25 cellular contexts compared by ENCODE assay signal in genomic region chr12:120162763-120163162, GRCh38. TPM values are rescaled to one million over a fixed set of nuclear protein-coding genes. Genes with fewer than 3 reads are reported as not detected.
DNase-seq lines count a peak whose midpoint lies in the region; ATAC-seq, FAIRE-seq and TF ChIP-seq lines count a peak whose summit lies in the region.
"Had no signal": no experiment of that assay in that cellular context is flagged by ENCODE, and none has a peak within 500 bp of the region (broad histone marks: within the 10 kb centered on the region; RNA-seq: fewer than 3 reads in every experiment).

No MANE protein-coding gene starts in this region.

- no peaks in the 10 kb centered on the region for H3K79me1 ChIP-seq in neuronal stem cell (ENCODE audit: low read depth, low read length)

- H2AFZ ChIP-seq in HepG2 (ENCODE audit: low read length) = no peak overlapping the region
- no peak overlapping the region for H2AFZ ChIP-seq in neuronal stem cell (ENCODE audit: low read length)
- no peak overlapping the region for H2AFZ ChIP-seq in OCI-LY7 (ENCODE audit: low read length)
- H2AFZ ChIP-seq: GM23248 had no signal

- no peaks in the 10 kb centered on the region for H3K4me1 Mint-ChIP-seq in memory B cell
- peaks cover 9% of the 10 kb centered on the region for H3K4me1 Mint-ChIP-seq in stimulated activated effector memory CD8-positive, alpha-beta T cell treated with anti-CD3 and anti-CD28 coated beads, Interleukin-12 subunit alpha, Interleukin-12 subunit beta, amount 100 ng/mL, for 72 hours
- H3K4me1 Mint-ChIP-seq: CD4-positive, CD25-positive, alpha-beta regulatory T cell had no signal

- H3K36me3 Mint-ChIP-seq in memory B cell = peaks cover 30% of the 10 kb centered on the region
- H3K36me3 Mint-ChIP-seq in stimulated activated effector memory CD8-positive, alpha-beta T cell treated with anti-CD3 and anti-CD28 coated beads, Interleukin-12 subunit alpha, Interleukin-12 subunit beta, amount 100 ng/mL, for 72 hours = peaks cover 99% of the 10 kb centered on the region

- WGBS in liver = 46% methylated on average over 8 of the region's 8 CpGs
- WGBS in HepG2 (ENCODE audit: low lambda C conversion rate) = 96% methylated on average over 5 of the region's 8 CpGs
- no CpG with 5 or more reads among the region's 8 CpGs for WGBS in neuronal stem cell (ENCODE audit: extremely low coverage in 2 of 2, insufficient read length in 2 of 2, insufficient replicate concordance in 1 of 2), 2 donors

- H3K79me2 ChIP-seq in HepG2 (ENCODE audit: insufficient read depth, low read length) = no peaks in the 10 kb centered on the region
- H3K79me2 ChIP-seq in OCI-LY7 (ENCODE audit: insufficient read depth, low read depth, low read length) = peaks cover 7% of the 10 kb centered on the region; the same call in 1 of the 2 replicates

- BruUV-seq in HepG2 (replicated peaks; lab: Mats Ljungman, UMichigan) (no TSS peak), OCI-LY7 (replicated peaks; lab: Mats Ljungman, UMichigan) (no TSS peak)

- no peak overlapping the region for H2BK5ac ChIP-seq in neuronal stem cell (ENCODE audit: low read length)

- DNase-seq in HepG2 (ENCODE audit: low spot score) (no peak), memory B cell (ENCODE audit: low spot score in 2 of 2) (no peak), neuronal stem cell (ENCODE audit: low spot score) (no peak), OCI-LY7 (ENCODE audit: low spot score) (no peak)
- DNase-seq in stimulated activated effector memory CD8-positive, alpha-beta T cell treated with anti-CD3 and anti-CD28 coated beads, Interleukin-12 subunit alpha, Interleukin-12 subunit beta, amount 100 ng/mL, for 72 hours (ENCODE audit: low spot score in 2 of 2) = no peak
- DNase-seq: Caco-2; CD4-positive, CD25-positive, alpha-beta regulatory T cell; CD8-positive, alpha-beta T cell; DMS153; DND-41; GM23248; H7; HCEC 1CT had no signal

- H3K4me2 ChIP-seq in HepG2 (ENCODE audit: low read depth, low read length) (no peak overlapping the region), neuronal stem cell (ENCODE audit: insufficient read depth, low read length, poor library complexity, severe bottlenecking) (no peak overlapping the region), OCI-LY7 (ENCODE audit: low read length) (no peak overlapping the region)
- H3K4me2 ChIP-seq: BLaER1 had no signal

- TF ChIP-seq EP300 in HepG2 (IDR thresholded peaks at IDR 0.05; ENCODE audit: low read depth in 2 of 2, low read length in 2 of 2) (no peak), HepG2 (CRISPR knock-in tag; IDR thresholded peaks at IDR 0.05; ENCODE audit: borderline replicate concordance) (no peak)

- no peak for TF ChIP-seq POLR2A in HepG2 (IDR thresholded peaks at IDR 0.05; ENCODE audit: insufficient read depth in 1 of 2, low read depth in 2 of 2, low read length in 2 of 2)

- H3K9me3 ChIP-seq in liver (ENCODE audit: control insufficient read depth in 4 of 4, low read length in 3 of 4) (no peaks in the 10 kb centered on the region), HepG2 (ENCODE audit: low read length) (no peaks in the 10 kb centered on the region), neuronal stem cell (replicated peaks in 1 of 2; ENCODE audit: control insufficient read depth in 2 of 2, insufficient read depth in 1 of 2, low read depth in 1 of 2, low read length in 2 of 2) (no peaks in the 10 kb centered on the region), OCI-LY7 (ENCODE audit: low read length) (0 out of 2 replicates have a peak, but pooled peaks cover 6% of the 10 kb centered on the region)
- H3K9me3 ChIP-seq: BLaER1, Caco-2 had no signal

- H4K20me1 ChIP-seq in HepG2 (ENCODE audit: insufficient read depth, low read length) (no peaks in the 10 kb centered on the region), OCI-LY7 (ENCODE audit: insufficient read depth, low read length) (no peaks in the 10 kb centered on the region)

- CTCF ChIA-PET in HepG2 (lab: Yijun Ruan, JAX; ENCODE audit: low intra/inter-chr PET ratio, low total read pairs) = no interaction called here
- CTCF ChIA-PET in OCI-LY7 (lab: Charles Lee; ENCODE audit: unreplicated experiment) = no interaction called here

- no peaks in the 10 kb centered on the region for H3K9me2 ChIP-seq in OCI-LY7 (ENCODE audit: insufficient read depth, low read length)

- H3K4me3 ChIP-seq in liver (ENCODE audit: low read depth in 1 of 3, low read length in 3 of 3) = no peak overlapping the region
- H3K4me3 ChIP-seq in HepG2 (replicated peaks in 1 of 3; ENCODE audit: insufficient read depth in 1 of 3, low read depth in 2 of 3, low read length in 3 of 3) = no peak overlapping the region
- H3K4me3 ChIP-seq in neuronal stem cell (ENCODE audit: low read length in 2 of 2) = no peak overlapping the region
- no peak overlapping the region for H3K4me3 ChIP-seq in OCI-LY7 (ENCODE audit: low read depth, low read length, poor library complexity, severe bottlenecking)
- H3K4me3 ChIP-seq: BLaER1, GM23248 had no signal

- H3K14ac ChIP-seq in neuronal stem cell (ENCODE audit: low read length) = no peak overlapping the region

- no peak overlapping the region for H4K8ac ChIP-seq in neuronal stem cell (ENCODE audit: low read depth, low read length)

- no peaks in the 10 kb centered on the region for H3K9me3 Mint-ChIP-seq in memory B cell
- no peaks in the 10 kb centered on the region for H3K9me3 Mint-ChIP-seq in stimulated activated effector memory CD8-positive, alpha-beta T cell treated with anti-CD3 and anti-CD28 coated beads, Interleukin-12 subunit alpha, Interleukin-12 subunit beta, amount 100 ng/mL, for 72 hours
- H3K9me3 Mint-ChIP-seq: CD8-positive, alpha-beta T cell had no signal

- in situ Hi-C loops in HepG2 (cut with HindIII; ENCODE audit: extremely low pct_ligation_motif_present, low pct_unique_long_range_greater_than_20kb) = no loop called here

- peaks cover 12 to 74% (median 46%) of the 10 kb centered on the region in 4 donors for H3K36me3 ChIP-seq in liver (ENCODE audit: control insufficient read depth in 4 of 4, insufficient read depth in 3 of 4, low read depth in 1 of 4, low read length in 3 of 4)
- peaks cover 54 to 72% of the 10 kb centered on the region in 2 experiments for H3K36me3 ChIP-seq in HepG2 (replicated peaks in 1 of 2; ENCODE audit: control insufficient read depth in 1 of 2, insufficient read depth in 2 of 2, low read length in 2 of 2)
- H3K36me3 ChIP-seq in neuronal stem cell (replicated peaks in 1 of 2; ENCODE audit: control insufficient read depth in 2 of 2, insufficient read depth in 2 of 2, low read length in 2 of 2) = peaks cover 64 to 86% of the 10 kb centered on the region in 2 donors
- peaks cover 94% of the 10 kb centered on the region for H3K36me3 ChIP-seq in OCI-LY7 (ENCODE audit: insufficient read depth, low read length)

- no peak overlapping the region for H3K18ac ChIP-seq in neuronal stem cell (ENCODE audit: low read length)

- no peak overlapping the region for H2BK120ac ChIP-seq in neuronal stem cell (ENCODE audit: low read depth, low read length)

- no peak overlapping the region for H3K4ac ChIP-seq in neuronal stem cell (ENCODE audit: low read length)

- no peak overlapping the region for H2BK15ac ChIP-seq in neuronal stem cell (ENCODE audit: low read length)

- H3K23ac ChIP-seq in neuronal stem cell (ENCODE audit: low read depth, low read length, poor library complexity) = peak overlapping the region; percentile 9

- H3K9ac ChIP-seq in liver (ENCODE audit: low read depth in 1 of 2, low read length in 2 of 2) (no peak overlapping the region), HepG2 (ENCODE audit: insufficient read depth, low read depth, low read length) (no peak overlapping the region), neuronal stem cell (ENCODE audit: low read depth, low read length, poor library complexity) (peak overlapping the region; percentile 10)
- H3K9ac ChIP-seq: BLaER1, GM23248 had no signal

- H3K4me3 Mint-ChIP-seq in memory B cell = no peak overlapping the region
- H3K4me3 Mint-ChIP-seq in stimulated activated effector memory CD8-positive, alpha-beta T cell treated with anti-CD3 and anti-CD28 coated beads, Interleukin-12 subunit alpha, Interleukin-12 subunit beta, amount 100 ng/mL, for 72 hours = no peak overlapping the region
- H3K4me3 Mint-ChIP-seq: B cell; CD4-positive, CD25-positive, alpha-beta regulatory T cell; CD8-positive, alpha-beta T cell had no signal

- H3K27ac ChIP-seq in liver (ENCODE audit: low read depth in 1 of 2, low read length in 2 of 2) (no peak overlapping the region), HepG2 (ENCODE audit: extremely low read length, insufficient read depth, low read length) (no peak overlapping the region), neuronal stem cell (replicated peaks; ENCODE audit: low read length) (no peak overlapping the region), OCI-LY7 (ENCODE audit: low read depth, low read length, poor library complexity, severe bottlenecking) (no peak overlapping the region)
- H3K27ac ChIP-seq: 22Rv1, BLaER1, C4-2B, GM23248 had no signal

- no peak overlapping the region for H2AK5ac ChIP-seq in neuronal stem cell (ENCODE audit: low read depth, low read length)

- H3K4me1 ChIP-seq in liver (ENCODE audit: control insufficient read depth in 4 of 4, insufficient read depth in 4 of 4, low read length in 3 of 4) (peaks cover 0 to 11% (median 9%) of the 10 kb centered on the region in 4 donors), HepG2 (ENCODE audit: insufficient read depth, low read length) (peaks cover 9% of the 10 kb centered on the region; the same call in 1 of the 2 replicates), neuronal stem cell (ENCODE audit: control insufficient read depth in 2 of 2, insufficient read depth in 1 of 2, low read depth in 1 of 2, low read length in 2 of 2) (no peaks in the 10 kb centered on the region), OCI-LY7 (ENCODE audit: insufficient read depth, low read length, poor library complexity, severe bottlenecking) (peaks cover 33% of the 10 kb centered on the region)
- H3K4me1 ChIP-seq: Caco-2 had no signal

- H3K27me3 Mint-ChIP-seq in memory B cell = no peaks in the 10 kb centered on the region
- H3K27me3 Mint-ChIP-seq: B cell; CD4-positive, CD25-positive, alpha-beta regulatory T cell had no signal

- H4K91ac ChIP-seq in neuronal stem cell (ENCODE audit: low read depth, low read length, poor library complexity) = no peak overlapping the region

- no peak overlapping the region for H2BK12ac ChIP-seq in neuronal stem cell (ENCODE audit: low read length)

- no peak for FAIRE-seq in HepG2 (lab: Jason Lieb, UNC)
- FAIRE-seq: A204.1, G401.6, GM12892, GM19239, H1 had no signal

- H3K27me3 ChIP-seq in liver (ENCODE audit: control insufficient read depth in 4 of 4, insufficient read depth in 4 of 4, low read length in 3 of 4) = no peaks in the 10 kb centered on the region
- no peaks in the 10 kb centered on the region for H3K27me3 ChIP-seq in HepG2 (ENCODE audit: control insufficient read depth in 1 of 2, insufficient read depth in 2 of 2, low read length in 2 of 2)
- H3K27me3 ChIP-seq in neuronal stem cell (ENCODE audit: control insufficient read depth in 3 of 3, insufficient read depth in 3 of 3, low read depth in 1 of 3, low read length in 3 of 3) = no peaks in the 10 kb centered on the region
- H3K27me3 ChIP-seq: BLaER1 had no signal

- TF ChIP-seq RAD21 in liver (IDR thresholded peaks at IDR 0.05) (no peak), HepG2 (CRISPR knock-in tag; IDR thresholded peaks at IDR 0.05) (no peak)

- ATAC-seq in HepG2 = no peak
- no peak for ATAC-seq in memory B cell (ENCODE audit: low read depth)
- no peak for ATAC-seq in stimulated activated effector memory CD8-positive, alpha-beta T cell treated with anti-CD3 and anti-CD28 coated beads, Interleukin-12 subunit alpha, Interleukin-12 subunit beta, amount 100 ng/mL, for 72 hours
- no peak for ATAC-seq in GM18909 (IDR thresholded peaks at IDR 0.05; ENCODE audit: poor library complexity, unreplicated experiment)
- ATAC-seq in GM21367 (IDR thresholded peaks at IDR 0.05; ENCODE audit: unreplicated experiment) = no peak
- ATAC-seq: CD8-positive, alpha-beta T cell had no signal

- intact Hi-C loops in HepG2 (cut with micrococcal nuclease; ENCODE audit: unreplicated experiment) = no loop called here
- intact Hi-C loops in OCI-LY7 (cut with micrococcal nuclease; ENCODE audit: unreplicated experiment) = no loop called here

- peak overlapping the region; percentile 14 for H3K27ac Mint-ChIP-seq in memory B cell
- peak overlapping the region; percentile 50 for H3K27ac Mint-ChIP-seq in stimulated activated effector memory CD8-positive, alpha-beta T cell treated with anti-CD3 and anti-CD28 coated beads, Interleukin-12 subunit alpha, Interleukin-12 subunit beta, amount 100 ng/mL, for 72 hours
- H3K27ac Mint-ChIP-seq: B cell; CD8-positive, alpha-beta T cell had no signal

- TF ChIP-seq CTCF in liver (IDR thresholded peaks at IDR 0.05; ENCODE audit: low read depth, low read length, missing input control) (no peak), HepG2 (CRISPR knock-in tag; IDR thresholded peaks at IDR 0.05) (no peak), OCI-LY7 (conservative IDR thresholded peaks at IDR 0.05; ENCODE audit: low read length) (no peak)

- POLR2A ChIA-PET in HepG2 (lab: Yijun Ruan, JAX) = interaction anchor here (1.3 kb wide), 1 partner anchor 9 kb away, joined by 3 read pairs; no protein-coding TSS in a partner anchor
- POLR2A ChIA-PET in OCI-LY7 (lab: Charles Lee) = no interaction called here

RNA-seq across cellular contexts. Expression of gene GCN1, which starts 31.8 kb away (rescaled TPM):
- 10 to 100 TPM; 38.0 to 78.6 TPM for total RNA-seq in liver
- polyA plus RNA-seq in liver = 10 to 100 TPM in 1 of 2 donors, 1 to 10 TPM in 1; 7.3 to 13.7 TPM
- 66.7 and 83.0 TPM in 2 replicates for total RNA-seq in HepG2 (2016; rRNA removed; fragmentation: Illumina TruSeq; extraction: Trizol)
- total RNA-seq in HepG2 (2016; cell fraction: cytosol; rRNA removed; fragmentation: Illumina TruSeq; extraction: Trizol; ENCODE audit: low read depth) = 59.7 and 67.2 TPM in 2 replicates
- 56.9 and 87.0 TPM in 2 replicates for total RNA-seq in HepG2 (2016; cell fraction: insoluble cytoplasmic fraction; rRNA removed; fragmentation: Illumina TruSeq; extraction: Trizol)
- 19.6 and 22.1 TPM in 2 replicates for total RNA-seq in HepG2 (2016; cell fraction: membrane; rRNA removed; fragmentation: Illumina TruSeq; extraction: Trizol)
- 125 and 128 TPM in 2 replicates for total RNA-seq in HepG2 (2016; cell fraction: nucleus; rRNA removed; fragmentation: Illumina TruSeq; extraction: Trizol)
- polyA plus RNA-seq in HepG2 (2011; rRNA removed) = 55.3 and 58.2 TPM in 2 replicates
- polyA plus RNA-seq in HepG2 (2011; cell fraction: cytosol; rRNA removed) = 20.5 and 25.6 TPM in 2 replicates
- 394 and 725 TPM in 2 replicates for polyA plus RNA-seq in HepG2 (2011; cell fraction: nucleus; rRNA removed)
- 47.0 and 60.6 TPM in 2 replicates for polyA plus RNA-seq in HepG2 (2012)
- 1.8 and 2.1 TPM in 2 replicates for polyA plus RNA-seq in HepG2 (2016; cell fraction: cytosol; fragmentation: Illumina TruSeq; extraction: Trizol; ENCODE audit: low read depth)
- polyA plus RNA-seq in HepG2 (2016; cell fraction: insoluble cytoplasmic fraction; fragmentation: Illumina TruSeq; extraction: Trizol; ENCODE audit: low read depth) = 33.5 and 45.5 TPM in 2 replicates
- polyA plus RNA-seq in HepG2 (2016; cell fraction: membrane; fragmentation: Illumina TruSeq; extraction: Trizol; ENCODE audit: low read depth) = 4.1 and 5.4 TPM in 2 replicates
- 177 and 198 TPM in 2 replicates for polyA plus RNA-seq in HepG2 (2016; cell fraction: nucleus; fragmentation: Illumina TruSeq; extraction: Trizol; ENCODE audit: insufficient read depth, low read depth)
- 204 and 255 TPM in 2 replicates for polyA minus RNA-seq in HepG2 (2011; rRNA and poly(A)+ RNA removed; ENCODE audit: low replicate concordance)
- 59.8 and 61.6 TPM in 2 replicates for polyA minus RNA-seq in HepG2 (2011; cell fraction: cytosol; rRNA and poly(A)+ RNA removed)
- 229 and 237 TPM in 2 replicates for polyA minus RNA-seq in HepG2 (2011; cell fraction: nucleus; rRNA and poly(A)+ RNA removed)
- polyA plus RNA-seq in neuronal stem cell (2013, experiment 1 of 2) = 20.7 TPM
- polyA plus RNA-seq in neuronal stem cell (2013, experiment 2 of 2) = 19.8 TPM
- 217 and 224 TPM in 2 replicates for total RNA-seq in OCI-LY7 (2014; rRNA removed; shearing (Covaris generic))
- total RNA-seq in OCI-LY7 (2022) = 290 and 343 TPM in 2 replicates

RNA-seq across cellular contexts. Expression of gene RPLP0, which starts 38.1 kb away (rescaled TPM):
- total RNA-seq in liver (1,000 to 10,000 TPM; 1,321 to 1,770 TPM), HepG2 (2016; rRNA removed; fragmentation: Illumina TruSeq; extraction: Trizol) (2,915 and 3,025 TPM in 2 replicates), OCI-LY7 (2022) (2,996 and 3,206 TPM in 2 replicates)
- polyA plus RNA-seq in liver (1,000 to 10,000 TPM in 1 of 2 donors, 100 to 1,000 TPM in 1; 472 to 1,306 TPM), HepG2 (2011; rRNA removed) (5,570 and 6,229 TPM in 2 replicates)
- total RNA-seq in HepG2 (2016; cell fraction: cytosol; rRNA removed; fragmentation: Illumina TruSeq; extraction: Trizol; ENCODE audit: low read depth) = 12,942 and 14,844 TPM in 2 replicates
- total RNA-seq in HepG2 (2016; cell fraction: insoluble cytoplasmic fraction; rRNA removed; fragmentation: Illumina TruSeq; extraction: Trizol) = 2,993 and 3,024 TPM in 2 replicates
- total RNA-seq in HepG2 (2016; cell fraction: membrane; rRNA removed; fragmentation: Illumina TruSeq; extraction: Trizol) = 11,359 and 11,757 TPM in 2 replicates
- 1,126 and 1,259 TPM in 2 replicates for total RNA-seq in HepG2 (2016; cell fraction: nucleus; rRNA removed; fragmentation: Illumina TruSeq; extraction: Trizol)
- 8,040 and 9,457 TPM in 2 replicates for polyA plus RNA-seq in HepG2 (2011; cell fraction: cytosol; rRNA removed)
- 2,511 and 2,559 TPM in 2 replicates for polyA plus RNA-seq in HepG2 (2011; cell fraction: nucleus; rRNA removed)
- polyA plus RNA-seq in HepG2 (2012) = 2,582 and 3,579 TPM in 2 replicates
- polyA plus RNA-seq in HepG2 (2016; cell fraction: cytosol; fragmentation: Illumina TruSeq; extraction: Trizol; ENCODE audit: low read depth) = 15,203 and 16,637 TPM in 2 replicates
- 2,845 and 2,926 TPM in 2 replicates for polyA plus RNA-seq in HepG2 (2016; cell fraction: insoluble cytoplasmic fraction; fragmentation: Illumina TruSeq; extraction: Trizol; ENCODE audit: low read depth)
- polyA plus RNA-seq in HepG2 (2016; cell fraction: membrane; fragmentation: Illumina TruSeq; extraction: Trizol; ENCODE audit: low read depth) = 10,153 and 10,714 TPM in 2 replicates
- polyA plus RNA-seq in HepG2 (2016; cell fraction: nucleus; fragmentation: Illumina TruSeq; extraction: Trizol; ENCODE audit: insufficient read depth, low read depth) = 1,939 and 1,982 TPM in 2 replicates
- polyA minus RNA-seq in HepG2 (2011; rRNA and poly(A)+ RNA removed; ENCODE audit: low replicate concordance) = 4,147 and 6,586 TPM in 2 replicates
- polyA minus RNA-seq in HepG2 (2011; cell fraction: cytosol; rRNA and poly(A)+ RNA removed) = 1,238 and 1,297 TPM in 2 replicates
- polyA minus RNA-seq in HepG2 (2011; cell fraction: nucleus; rRNA and poly(A)+ RNA removed) = 657 and 805 TPM in 2 replicates
- polyA plus RNA-seq in neuronal stem cell (2013, experiment 1 of 2) = 4,689 TPM
- 4,697 TPM for polyA plus RNA-seq in neuronal stem cell (2013, experiment 2 of 2)
- total RNA-seq in OCI-LY7 (2014; rRNA removed; shearing (Covaris generic)) = 5,868 and 6,057 TPM in 2 replicates

RNA-seq across cellular contexts. Expression of gene RAB35, which starts 46.2 kb away (rescaled TPM):
- total RNA-seq in liver = 10 to 100 TPM in 1 of 2 donors, 1 to 10 TPM in 1; 8.6 to 11.8 TPM
- 10 to 100 TPM in 1 of 2 donors, 1 to 10 TPM in 1; 7.4 to 14.4 TPM for polyA plus RNA-seq in liver
- 25.9 and 29.1 TPM in 2 replicates for total RNA-seq in HepG2 (2016; rRNA removed; fragmentation: Illumina TruSeq; extraction: Trizol)
- 3.9 and 4.0 TPM in 2 replicates for total RNA-seq in HepG2 (2016; cell fraction: cytosol; rRNA removed; fragmentation: Illumina TruSeq; extraction: Trizol; ENCODE audit: low read depth)
- 24.8 and 29.3 TPM in 2 replicates for total RNA-seq in HepG2 (2016; cell fraction: insoluble cytoplasmic fraction; rRNA removed; fragmentation: Illumina TruSeq; extraction: Trizol)
- 13.9 and 14.1 TPM in 2 replicates for total RNA-seq in HepG2 (2016; cell fraction: membrane; rRNA removed; fragmentation: Illumina TruSeq; extraction: Trizol)
- 11.8 and 14.0 TPM in 2 replicates for total RNA-seq in HepG2 (2016; cell fraction: nucleus; rRNA removed; fragmentation: Illumina TruSeq; extraction: Trizol)
- 25.2 and 32.2 TPM in 2 replicates for polyA plus RNA-seq in HepG2 (2011; rRNA removed)
- 23.4 and 25.8 TPM in 2 replicates for polyA plus RNA-seq in HepG2 (2011; cell fraction: cytosol; rRNA removed)
- polyA plus RNA-seq in HepG2 (2011; cell fraction: nucleus; rRNA removed) = 23.2 and 27.6 TPM in 2 replicates
- polyA plus RNA-seq in HepG2 (2012) = 24.8 and 25.8 TPM in 2 replicates
- polyA plus RNA-seq in HepG2 (2016; cell fraction: cytosol; fragmentation: Illumina TruSeq; extraction: Trizol; ENCODE audit: low read depth) = 4.8 and 4.9 TPM in 2 replicates
- polyA plus RNA-seq in HepG2 (2016; cell fraction: insoluble cytoplasmic fraction; fragmentation: Illumina TruSeq; extraction: Trizol; ENCODE audit: low read depth) = 33.1 and 35.6 TPM in 2 replicates
- polyA plus RNA-seq in HepG2 (2016; cell fraction: membrane; fragmentation: Illumina TruSeq; extraction: Trizol; ENCODE audit: low read depth) = 10.1 and 11.5 TPM in 2 replicates
- 32.5 and 34.1 TPM in 2 replicates for polyA plus RNA-seq in HepG2 (2016; cell fraction: nucleus; fragmentation: Illumina TruSeq; extraction: Trizol; ENCODE audit: insufficient read depth, low read depth)
- polyA minus RNA-seq in HepG2 (2011; rRNA and poly(A)+ RNA removed; ENCODE audit: low replicate concordance) = 49.8 and 64.9 TPM in 2 replicates
- polyA minus RNA-seq in HepG2 (2011; cell fraction: cytosol; rRNA and poly(A)+ RNA removed) = 17.8 and 21.5 TPM in 2 replicates
- 8.6 and 10.9 TPM in 2 replicates for polyA minus RNA-seq in HepG2 (2011; cell fraction: nucleus; rRNA and poly(A)+ RNA removed)
- 26.6 TPM for polyA plus RNA-seq in neuronal stem cell (2013, experiment 1 of 2)
- 25.6 TPM for polyA plus RNA-seq in neuronal stem cell (2013, experiment 2 of 2)
- 30.9 and 42.2 TPM in 2 replicates for total RNA-seq in OCI-LY7 (2014; rRNA removed; shearing (Covaris generic))
- total RNA-seq in OCI-LY7 (2022) = 71.1 and 85.9 TPM in 2 replicates
